ENCODE assay signal across 8 cellular contexts in the genomic region with DNA sequence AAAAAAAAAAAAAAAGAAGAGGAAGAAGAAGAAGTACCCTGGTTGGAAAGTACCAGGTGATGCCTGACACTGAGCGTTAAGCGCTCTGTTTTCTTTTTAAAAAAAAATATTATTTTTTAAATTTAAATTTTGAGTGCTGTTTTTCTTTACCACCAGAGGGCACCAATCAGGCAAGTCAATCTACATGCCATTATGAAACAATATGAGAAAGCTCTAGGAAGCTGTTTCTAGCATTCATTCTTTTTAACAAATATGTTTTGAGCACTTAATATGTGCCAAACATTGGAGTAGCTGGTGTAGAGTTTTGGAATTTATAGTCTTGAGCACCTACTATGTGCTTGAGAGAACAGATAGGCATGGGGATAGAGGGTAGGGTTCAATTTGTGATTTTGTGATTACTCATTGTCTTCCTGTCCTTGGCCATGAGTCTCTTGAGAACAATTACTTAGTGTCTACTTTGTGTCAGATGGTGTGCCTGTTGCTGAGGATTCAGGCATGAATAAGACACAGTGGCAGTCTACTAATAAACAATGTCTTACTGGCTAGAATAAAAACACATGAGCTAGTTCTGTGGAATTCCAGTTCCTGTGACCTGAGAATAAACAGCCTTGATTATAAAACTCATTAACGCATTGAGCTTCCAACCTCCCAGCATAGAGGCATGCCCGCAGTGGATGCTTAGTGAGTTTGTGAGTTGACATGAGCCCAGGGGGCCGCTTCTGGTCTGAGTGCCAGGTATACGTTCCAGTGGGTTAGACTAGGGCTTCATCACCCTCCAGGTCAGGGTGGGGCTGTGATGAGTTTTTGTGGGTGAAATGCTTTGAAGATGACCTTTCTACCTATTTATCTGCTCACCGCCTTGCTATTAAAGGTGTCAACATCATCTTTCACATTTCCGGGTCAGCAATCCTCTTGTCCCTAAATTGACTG.
A peak's percentile ranks its signal among the peaks of the same experiment; 100 is the strongest.
DNase-seq lines count a peak whose midpoint lies in the region; ATAC-seq and TF ChIP-seq lines count a peak whose summit lies in the region.

No MANE protein-coding gene starts in this region.

- no peaks in the 10 kb centered on the region for H3K9me3 Mint-ChIP-seq in stimulated activated memory B cell treated with anti-CD40 and anti-IgM and Interleukin-4, amounts not matched to agents 10 μg/mL and 1 μg/mL and 100 μg/mL, for 72 hours

- H3K4me3 Mint-ChIP-seq in stimulated activated memory B cell treated with anti-CD40 and anti-IgM and Interleukin-4, amounts not matched to agents 10 μg/mL and 1 μg/mL and 100 μg/mL, for 72 hours, result no peak overlapping the region

- in situ Hi-C loops in astrocyte of the cerebellum (cut with HindIII; ENCODE audit: low sequenced_read_pairs), result no loop called here

- H3K27me3 Mint-ChIP-seq in stimulated activated memory B cell treated with anti-CD40 and anti-IgM and Interleukin-4, amounts not matched to agents 10 μg/mL and 1 μg/mL and 100 μg/mL, for 72 hours, result no peaks in the 10 kb centered on the region

- no peak for ATAC-seq in stimulated activated memory B cell treated with anti-CD40 and anti-IgM and Interleukin-4, amounts not matched to agents 10 μg/mL and 1 μg/mL and 100 μg/mL, for 72 hours
- ATAC-seq in HG02642 (IDR thresholded peaks at IDR 0.05; ENCODE audit: poor library complexity, unreplicated experiment) (no peak), GM21576 (IDR thresholded peaks at IDR 0.05; ENCODE audit: unreplicated experiment) (no peak)

- peaks cover 4% of the 10 kb centered on the region for H3K36me3 Mint-ChIP-seq in stimulated activated memory B cell treated with anti-CD40 and anti-IgM and Interleukin-4, amounts not matched to agents 10 μg/mL and 1 μg/mL and 100 μg/mL, for 72 hours

- TF ChIP-seq CTCF in AG09319 (IDR thresholded peaks at IDR 0.05; ENCODE audit: low read depth, low read length), result peak; percentile 53
- TF ChIP-seq CTCF in GM12864 (IDR thresholded peaks at IDR 0.05; ENCODE audit: low read depth, low read length, missing control alignments), result peak; percentile 37
- peak; percentile 64 for TF ChIP-seq CTCF in astrocyte of the cerebellum (IDR thresholded peaks at IDR 0.05; ENCODE audit: low read depth, low read length, missing control alignments)

- H3K4me1 Mint-ChIP-seq in stimulated activated memory B cell treated with anti-CD40 and anti-IgM and Interleukin-4, amounts not matched to agents 10 μg/mL and 1 μg/mL and 100 μg/mL, for 72 hours, result peaks cover 40% of the 10 kb centered on the region

- H3K4me3 ChIP-seq in GM12864 (ENCODE audit: low read depth, low read length), result no peak overlapping the region
- no peak overlapping the region for H3K4me3 ChIP-seq in astrocyte of the cerebellum (ENCODE audit: low read depth, low read length)

- no peak for DNase-seq in AG09319 (ENCODE audit: extremely low read depth, low read depth)
- DNase-seq in GM12864 (ENCODE audit: low read depth), result no peak
- DNase-seq in NCI-H446 (lab: John Stamatoyannopoulos, UW), result peak; percentile 8 to 58
- no peak for DNase-seq in astrocyte of the cerebellum (ENCODE audit: low read depth)
- peak; percentile 78 for DNase-seq in iris pigment epithelial cell (ENCODE audit: low read depth)

- H3K27ac Mint-ChIP-seq in stimulated activated memory B cell treated with anti-CD40 and anti-IgM and Interleukin-4, amounts not matched to agents 10 μg/mL and 1 μg/mL and 100 μg/mL, for 72 hours, result peak overlapping the region; percentile 99

Comparison
In these comparisons a context has a peak if more than half of its experiments do, and no peak if none do; other contexts are left out.
1. DNase-seq: peak in NCI-H446 (2 of 2) and iris pigment epithelial cell (single experiment); none in AG09319 (single experiment), GM12864 (single experiment) and astrocyte of the cerebellum (single experiment).
2. Peak in every context shown above with its lines, with median percentiles within 50 percentile points of each other: CTCF ChIP-seq.